23 cellular contexts compared by ENCODE assay signal in the genomic region with DNA sequence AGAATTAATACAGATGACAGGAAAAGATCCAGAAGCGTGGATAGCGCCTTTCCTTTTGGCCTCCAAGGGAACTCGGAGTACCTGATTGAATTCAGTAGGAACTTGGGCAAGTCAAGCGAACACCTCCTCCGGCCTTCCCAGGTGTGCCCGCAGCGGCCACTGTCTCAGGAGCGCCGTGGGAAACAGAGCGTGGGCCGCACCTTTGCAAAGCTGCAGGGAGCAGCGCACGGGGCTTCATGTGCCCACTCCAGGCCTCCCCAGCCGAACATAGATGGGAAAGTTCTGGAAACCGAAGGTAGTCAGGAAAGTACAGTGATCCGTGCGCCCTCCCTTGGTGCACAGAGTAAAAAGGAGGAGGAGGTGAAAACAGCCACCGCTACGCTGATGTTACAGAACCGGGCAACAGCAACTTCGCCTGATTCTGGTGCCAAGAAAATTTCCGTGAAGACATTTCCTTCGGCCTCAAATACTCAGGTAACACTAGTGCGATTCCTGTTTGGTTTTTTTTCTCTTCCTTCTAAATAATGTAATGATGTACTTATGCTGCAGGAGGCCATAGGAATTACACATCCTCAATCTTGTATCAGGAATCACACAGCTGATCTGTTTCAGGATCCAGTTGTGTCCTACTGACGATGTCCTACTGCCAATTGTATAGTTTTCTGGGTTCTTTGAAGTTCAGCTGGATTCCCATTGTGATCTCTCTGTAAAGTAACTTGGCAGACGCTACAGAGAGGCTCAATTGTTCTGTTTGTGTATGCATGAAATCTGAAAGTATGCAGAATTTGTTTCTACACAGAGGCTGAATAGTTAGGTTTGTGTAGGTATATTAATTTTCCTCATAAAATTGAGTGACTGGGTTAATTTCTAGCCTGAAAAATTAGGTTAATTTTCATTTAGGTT.
"Had no signal": no experiment of that assay in that cellular context is flagged by ENCODE, and none has a peak within 500 bp of the region (broad histone marks: within the 10 kb centered on the region; RNA-seq: fewer than 3 reads in every experiment).

No MANE protein-coding gene starts in this region.

- H3K4me1 Mint-ChIP-seq: activated CD4-positive, alpha-beta T cell treated with anti-CD3 and anti-CD28 coated beads for 36 hours had no signal

- H3K4me1 ChIP-seq: esophagus squamous epithelium had no signal

- DNase-seq: activated B cell treated with CpG ODN at 0.5 μM for 24 hours; activated CD4-positive, alpha-beta T cell treated with anti-CD3 and anti-CD28 coated beads for 36 hours; activated CD4-positive, alpha-beta T cell treated with anti-CD3 and anti-CD28 coated beads, Interleukin-2, amount 50 U/mL, for 4 hours; activated CD8-positive, alpha-beta memory T cell treated with anti-CD3 and anti-CD28 coated beads for 24 hours; activated CD8-positive, alpha-beta memory T cell treated with anti-CD3 and anti-CD28 coated beads, Interleukin-2, amount 50 U/mL, for 4 hours; activated naive CD4-positive, alpha-beta T cell; activated T-cell treated with anti-CD3 and anti-CD28 coated beads, Interleukin-2, amount 50 U/mL, for 4 hours; adrenal gland; cerebellar nuclear complex; effector CD8-positive, alpha-beta T cell; esophagus squamous epithelium; heart right ventricle; ovary; right cardiac atrium; stimulated activated CD4-positive, alpha-beta T cell treated with anti-CD3 and anti-CD28 coated beads, Interleukin-12 subunit alpha, Interleukin-12 subunit beta, amount 100 ng/mL, for 4 hours; stimulated activated CD4-positive, alpha-beta T cell treated with anti-CD3 and anti-CD28 coated beads, Interleukin-4, amount 100 ng/mL, for 4 hours; stimulated activated naive CD8-positive, alpha-beta T cell treated with anti-CD3 and anti-CD28 coated beads, Interleukin-15, Interleukin-2, amounts not matched to agents 100 U/mL and 50 U/mL, for 24 hours; T-helper 1 cell had no signal

- H3K27me3 ChIP-seq: adrenal gland, esophagus squamous epithelium, heart right ventricle, neutrophil, ovary had no signal

- H3K27ac ChIP-seq: esophagus squamous epithelium, neutrophil, ovary had no signal

- H3K9me3 Mint-ChIP-seq: activated B cell treated with CpG ODN at 0.5 μM for 24 hours; activated T-cell treated with anti-CD3 and anti-CD28 coated beads, Interleukin-2, amount 50 U/mL, for 4 hours; activated T-helper 2 cell treated with anti-CD3 and anti-CD28 coated beads, Interferon-gamma antibody, Interleukin-2, Interleukin-4, amounts not matched to agents 10 μg/mL and 5 μg/mL and 100 μg/mL, durations not matched to agents 14 hours and 24 hours and 36 hours; natural killer cell treated with Interleukin-12 subunit alpha and Interleukin-12 subunit beta and Interleukin-15 and Interleukin-18, amount 100 ng/mL, for 72 hours had no signal

- H3K4me3 ChIP-seq: adrenal gland, esophagus squamous epithelium, heart right ventricle, ovary had no signal

- H3K9me3 ChIP-seq: adrenal gland, esophagus squamous epithelium, heart right ventricle, neutrophil, ovary had no signal

- H3K27ac Mint-ChIP-seq: activated B cell treated with CpG ODN at 0.5 μM for 24 hours; activated CD4-positive, alpha-beta T cell treated with anti-CD3 and anti-CD28 coated beads for 36 hours; activated naive CD8-positive, alpha-beta T cell; activated T-helper 2 cell treated with anti-CD3 and anti-CD28 coated beads, Interferon-gamma antibody, Interleukin-2, Interleukin-4, amounts not matched to agents 10 μg/mL and 5 μg/mL and 100 μg/mL, durations not matched to agents 14 hours and 24 hours and 36 hours; natural killer cell treated with Interleukin-12 subunit alpha and Interleukin-12 subunit beta and Interleukin-15 and Interleukin-18, amount 100 ng/mL, for 72 hours had no signal

- ATAC-seq: activated CD4-positive, alpha-beta T cell treated with anti-CD3 and anti-CD28 coated beads for 36 hours; activated T-cell treated with anti-CD3 and anti-CD28 coated beads, Interleukin-2, amount 50 U/mL, for 4 hours; left lobe of liver; stimulated activated naive CD8-positive, alpha-beta T cell treated with anti-CD3 and anti-CD28 coated beads, Interleukin-15, Interleukin-2, amounts not matched to agents 100 U/mL and 50 U/mL, for 24 hours had no signal

- H3K4me3 Mint-ChIP-seq: activated B cell treated with CpG ODN at 0.5 μM for 24 hours; activated CD4-positive, alpha-beta T cell treated with anti-CD3 and anti-CD28 coated beads for 36 hours; activated naive CD8-positive, alpha-beta T cell; activated T-cell treated with anti-CD3 and anti-CD28 coated beads, Interleukin-2, amount 50 U/mL, for 4 hours; natural killer cell treated with Interleukin-12 subunit alpha and Interleukin-12 subunit beta and Interleukin-15 and Interleukin-18, amount 100 ng/mL, for 72 hours had no signal

- H3K36me3 ChIP-seq: adrenal gland, neutrophil, ovary had no signal

- H3K36me3 Mint-ChIP-seq: activated naive CD8-positive, alpha-beta T cell; natural killer cell treated with Interleukin-12 subunit alpha and Interleukin-12 subunit beta and Interleukin-15 and Interleukin-18, amount 100 ng/mL, for 72 hours had no signal
